8 cellular contexts compared by ENCODE assay signal in genomic region chr13:39602614-39603366, GRCh38. TPM values are rescaled to one million over a fixed set of nuclear protein-coding genes. Genes with fewer than 3 reads are reported as not detected.
DNase-seq lines count a peak whose midpoint lies in the region; ATAC-seq and TF ChIP-seq lines count a peak whose summit lies in the region.

LHFPL6 (minus strand) TSS chr13:39603193.

- H3K9ac ChIP-seq in HUES6 (ENCODE audit: low read length) = peak within 1 kb of the TSS; percentile 83

- POLR2A ChIA-PET in RWPE1 (lab: Yijun Ruan, JAX; ENCODE audit: low non-redundant PET) = interaction anchor here (0.6 kb wide), 1 partner anchor 16 kb away, joined by 5 read pairs; no protein-coding TSS in a partner anchor

- ATAC-seq in GM21447 (IDR thresholded peaks at IDR 0.05; ENCODE audit: unreplicated experiment) = peak; percentile 91
- ATAC-seq in gastroesophageal sphincter = peak; percentile 95

- peak; percentile 71 for TF ChIP-seq CTCF in RWPE1 (conservative IDR thresholded peaks at IDR 0.05; ENCODE audit: low read depth)
- TF ChIP-seq CTCF in gastroesophageal sphincter (IDR thresholded peaks at IDR 0.05) = peak in 1 of 4 experiments; percentile 59

- peak within 1 kb of the TSS; percentile 82 for H2AFZ ChIP-seq in neuron (ENCODE audit: low read depth, low read length)

- CTCF ChIA-PET in RWPE1 (lab: Yijun Ruan, JAX) = interaction anchor here (0.6 to 1.5 kb wide), 6 partner anchors 9 to 562 kb away, joined by 3 to 7 read pairs (median 4); no protein-coding TSS in a partner anchor

- H3K4me3 ChIP-seq in HUES6 (ENCODE audit: low read depth, low read length) (peak within 1 kb of the TSS; percentile 91), gastroesophageal sphincter (peak within 1 kb of the TSS; percentile 75 to 87), neuron (ENCODE audit: low read length) (peak within 1 kb of the TSS; percentile 89)

- H3K36me3 ChIP-seq in HUES6 (ENCODE audit: control insufficient read depth, insufficient read depth, low read length) (no peaks in the 10 kb centered on the region), gastroesophageal sphincter (no peaks in the 10 kb centered on the region), neuron (ENCODE audit: insufficient read depth, low read length) (peaks cover 2% of the 10 kb centered on the region)

- TF ChIP-seq POLR2A in gastroesophageal sphincter (IDR thresholded peaks at IDR 0.05) = peak; percentile 70 to 72

- DNase-seq in Caki2 (ENCODE audit: low read depth) = peak; percentile 70
- DNase-seq in RWPE1 (ENCODE audit: low spot score) = peak; percentile 87
- DNase-seq in activated naive CD4-positive, alpha-beta T cell treated with anti-CD3 and anti-CD28 coated beads, Interleukin-2, amount 50 U/mL, for 16 hours = peak; percentile 66

- in situ Hi-C loops in Caki2 (cut with HindIII; ENCODE audit: low pct_unique_long_range_greater_than_20kb, low sequenced_read_pairs) = no loop called here

- H3K9me3 ChIP-seq in HUES6 (ENCODE audit: control insufficient read depth, insufficient read depth, low read depth, low read length) = no peaks in the 10 kb centered on the region
- H3K9me3 ChIP-seq in gastroesophageal sphincter = no peaks in the 10 kb centered on the region
- no peaks in the 10 kb centered on the region for H3K9me3 ChIP-seq in neuron (ENCODE audit: low read length)

- peaks cover 45% of the 10 kb centered on the region for H3K27me3 ChIP-seq in HUES6 (ENCODE audit: control insufficient read depth, insufficient read depth, low read length)
- H3K27me3 ChIP-seq in gastroesophageal sphincter = no peaks in the 10 kb centered on the region
- H3K27me3 ChIP-seq in neuron (ENCODE audit: insufficient read depth, low read length) = no peaks in the 10 kb centered on the region

- H3K4me1 ChIP-seq in HUES6 (ENCODE audit: control insufficient read depth, insufficient read depth, low read length) (peaks cover 3% of the 10 kb centered on the region; the same call in 1 of the 2 replicates), gastroesophageal sphincter (peaks cover 0 to 56% (median under 1%) of the 10 kb centered on the region in 3 donors), neuron (ENCODE audit: insufficient read depth, low read length) (peaks cover 26% of the 10 kb centered on the region)

- TF ChIP-seq EP300 in gastroesophageal sphincter (IDR thresholded peaks at IDR 0.05) = no peak

- H3K27ac ChIP-seq in HUES6 (ENCODE audit: low read depth, low read length) = no peak within 1 kb of the TSS; the same call in 1 of the 2 replicates
- H3K27ac ChIP-seq in RWPE1 = peak within 1 kb of the TSS; percentile 82
- peak within 1 kb of the TSS; percentile 74 to 93 (median 90) for H3K27ac ChIP-seq in gastroesophageal sphincter
- no peak within 1 kb of the TSS for H3K27ac ChIP-seq in temporal lobe (ENCODE audit: low read depth, low read length)

- no CpG with 5 or more reads among the region's 73 CpGs for WGBS in gastroesophageal sphincter (ENCODE audit: low coverage in 1 of 2), 2 donors

RNA-seq across cellular contexts. Expression of gene LHFPL6, which starts in this region (rescaled TPM):
- total RNA-seq in Caki2 (2014; rRNA removed; shearing (Covaris generic); ENCODE audit: low replicate concordance) = 1.7 and 3.1 TPM in 2 replicates
- total RNA-seq in gastroesophageal sphincter (10 to 100 TPM; 40.2 to 77.5 (median 66.6) TPM), temporal lobe (17.0 TPM)

Comparison
In these comparisons a context has a peak if more than half of its experiments do, and no peak if none do; other contexts are left out.
1. H3K27ac ChIP-seq: peak in RWPE1 (single experiment) and gastroesophageal sphincter (4 of 4); none in HUES6 (single experiment) and temporal lobe (single experiment).
2. Peak in every context shown above with its lines, with median percentiles within 50 percentile points of each other: DNase-seq and H3K4me3 ChIP-seq.